Comparison of ENCODE assay signal across 8 cellular contexts in the genomic region with DNA sequence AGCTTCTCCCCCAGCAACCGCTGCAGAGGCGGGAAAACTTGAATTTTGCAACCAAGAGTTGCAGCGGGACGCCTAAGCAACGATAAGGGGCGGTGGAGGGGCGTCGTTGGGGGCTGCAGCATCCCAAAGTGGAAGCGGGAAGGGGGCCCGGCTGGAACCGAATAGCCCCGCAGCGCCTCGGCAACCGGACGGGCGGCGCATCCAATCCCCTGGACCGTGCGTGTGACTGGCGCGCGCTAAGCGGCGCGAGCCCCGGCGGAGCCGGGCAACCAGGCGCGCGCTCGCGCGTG. TPM values are rescaled to one million over a fixed set of nuclear protein-coding genes. Genes with fewer than 3 reads are reported as not detected.
DNase-seq lines count a peak whose midpoint lies in the region; ATAC-seq, FAIRE-seq and TF ChIP-seq lines count a peak whose summit lies in the region.

No MANE protein-coding gene starts in this region.

- peak overlapping the region; percentile 87 for H3K4me3 Mint-ChIP-seq in activated CD4-positive, alpha-beta T cell treated with anti-CD3 and anti-CD28 coated beads, Interleukin-2, amount 10 ng/mL, durations not matched to agents 7 days and 5 days
- peak overlapping the region; percentile 88 for H3K4me3 Mint-ChIP-seq in activated CD8-positive, alpha-beta T cell treated with anti-CD3 and anti-CD28 coated beads, Interleukin-2, amount 10 ng/mL, durations not matched to agents 7 days and 5 days

- no peaks in the 10 kb centered on the region for H3K27me3 Mint-ChIP-seq in activated CD4-positive, alpha-beta T cell treated with anti-CD3 and anti-CD28 coated beads, Interleukin-2, amount 10 ng/mL, durations not matched to agents 7 days and 5 days
- no peaks in the 10 kb centered on the region for H3K27me3 Mint-ChIP-seq in activated CD8-positive, alpha-beta T cell treated with anti-CD3 and anti-CD28 coated beads, Interleukin-2, amount 10 ng/mL, durations not matched to agents 7 days and 5 days (ENCODE audit: low read depth)

- H3K36me3 Mint-ChIP-seq in activated CD4-positive, alpha-beta T cell treated with anti-CD3 and anti-CD28 coated beads, Interleukin-2, amount 10 ng/mL, durations not matched to agents 7 days and 5 days (ENCODE audit: low read depth): no peaks in the 10 kb centered on the region
- peaks cover 2% of the 10 kb centered on the region for H3K36me3 Mint-ChIP-seq in activated CD8-positive, alpha-beta T cell treated with anti-CD3 and anti-CD28 coated beads, Interleukin-2, amount 10 ng/mL, durations not matched to agents 7 days and 5 days (ENCODE audit: low read depth)

- peaks cover 57% of the 10 kb centered on the region for H3K4me1 ChIP-seq in keratinocyte (ENCODE audit: control insufficient read depth, extremely low read depth, insufficient read depth, low read length)
- peaks cover 9 to 30% of the 10 kb centered on the region in 2 donors for H3K4me1 ChIP-seq in thoracic aorta (ENCODE audit: control insufficient read depth in 1 of 2, low read depth in 2 of 2)

- peak overlapping the region; percentile 56 for H2AFZ ChIP-seq in keratinocyte (ENCODE audit: control insufficient read depth, low read length)

- no peaks in the 10 kb centered on the region for H4K20me1 ChIP-seq in keratinocyte (ENCODE audit: control insufficient read depth, extremely low read depth, insufficient read depth, low read length)

- dilution Hi-C loops in keratinocyte (cut with MboI; ENCODE audit: extremely low pct_ligation_motif_present, low sequenced_read_pairs): loop anchor here (10.0 kb wide), 1 partner anchor 66 kb away; no protein-coding TSS in a partner anchor

- no peak for FAIRE-seq in keratinocyte (lab: Jason Lieb, UNC)

- peak overlapping the region; percentile 83 for H3K27ac Mint-ChIP-seq in activated CD4-positive, alpha-beta T cell treated with anti-CD3 and anti-CD28 coated beads, Interleukin-2, amount 10 ng/mL, durations not matched to agents 7 days and 5 days
- peak overlapping the region; percentile 72 for H3K27ac Mint-ChIP-seq in activated CD8-positive, alpha-beta T cell treated with anti-CD3 and anti-CD28 coated beads, Interleukin-2, amount 10 ng/mL, durations not matched to agents 7 days and 5 days

- no peaks in the 10 kb centered on the region for H3K9me1 ChIP-seq in keratinocyte (ENCODE audit: control insufficient read depth, extremely low read depth, insufficient read depth, low read length)

- peaks cover 0 to 3% of the 10 kb centered on the region in 2 experiments for H3K36me3 ChIP-seq in keratinocyte (ENCODE audit: control insufficient read depth in 2 of 2, extremely low read depth in 1 of 2, insufficient read depth in 2 of 2, low read length in 2 of 2)
- no peaks in the 10 kb centered on the region for H3K36me3 ChIP-seq in thoracic aorta

- peak overlapping the region; percentile 69 for H3K9ac ChIP-seq in keratinocyte (ENCODE audit: control insufficient read depth, extremely low read depth, insufficient read depth, low read length)

- POLR2A ChIA-PET in activated CD4-positive, alpha-beta T cell treated with anti-CD3 and anti-CD28 coated beads, Interleukin-2, amount 10 ng/mL, durations not matched to agents 7 days and 5 days (lab: Charles Lee): no interaction called here
- POLR2A ChIA-PET in activated CD8-positive, alpha-beta T cell treated with anti-CD3 and anti-CD28 coated beads, Interleukin-2, amount 10 ng/mL, durations not matched to agents 7 days and 5 days (lab: Charles Lee): interaction anchor here (0.8 to 1.0 kb wide), 2 partner anchors 9 to 227 kb away, joined by 3 to 4 read pairs; partner anchors contain the start of gene DPM1

- H3K27ac ChIP-seq in keratinocyte (ENCODE audit: control insufficient read depth, insufficient read depth, low read length) (peak overlapping the region; percentile 98), thoracic aorta (peak overlapping the region; percentile 74 to 78)

- H3K4me3 ChIP-seq in keratinocyte (ENCODE audit: control insufficient read depth in 2 of 3, extremely low read depth in 1 of 3, insufficient read depth in 2 of 3, low read depth in 1 of 3, low read length in 3 of 3) (peak overlapping the region; percentile 42 to 66 (median 63)), thoracic aorta (peak overlapping the region; percentile 91)

- peak overlapping the region; percentile 91 for H3K4me2 ChIP-seq in keratinocyte (ENCODE audit: control insufficient read depth, extremely low read depth, insufficient read depth, low read depth, low read length)

- H3K4me1 Mint-ChIP-seq in activated CD4-positive, alpha-beta T cell treated with anti-CD3 and anti-CD28 coated beads, Interleukin-2, amount 10 ng/mL, durations not matched to agents 7 days and 5 days: peaks cover 24% of the 10 kb centered on the region
- H3K4me1 Mint-ChIP-seq in activated CD8-positive, alpha-beta T cell treated with anti-CD3 and anti-CD28 coated beads, Interleukin-2, amount 10 ng/mL, durations not matched to agents 7 days and 5 days (ENCODE audit: low read depth): peaks cover 20% of the 10 kb centered on the region

- ATAC-seq in activated CD8-positive, alpha-beta T cell treated with anti-CD3 and anti-CD28 coated beads, Interleukin-2, amount 10 ng/mL, durations not matched to agents 7 days and 5 days: no peak
- ATAC-seq in thoracic aorta (ENCODE audit: insufficient number of reproducible peaks, low FRiP score, low read depth) (no peak), HG03571 (IDR thresholded peaks at IDR 0.05; ENCODE audit: unreplicated experiment) (no peak)

- no peaks in the 10 kb centered on the region for H3K27me3 ChIP-seq in keratinocyte (ENCODE audit: control insufficient read depth, extremely low read depth, insufficient read depth, low read length)
- H3K27me3 ChIP-seq in thoracic aorta (replicated peaks; ENCODE audit: insufficient read depth): no peaks in the 10 kb centered on the region

- CTCF ChIA-PET in activated CD4-positive, alpha-beta T cell treated with anti-CD3 and anti-CD28 coated beads, Interleukin-2, amount 10 ng/mL, durations not matched to agents 7 days and 5 days (lab: Charles Lee): interaction anchor here (1.0 kb wide), 1 partner anchor 60 kb away, joined by 3 read pairs; no protein-coding TSS in a partner anchor
- CTCF ChIA-PET in activated CD8-positive, alpha-beta T cell treated with anti-CD3 and anti-CD28 coated beads, Interleukin-2, amount 10 ng/mL, durations not matched to agents 7 days and 5 days (lab: Charles Lee): interaction anchor here (1.0 to 3.1 kb wide), 2 partner anchors 19 to 199 kb away, joined by 3 to 15 read pairs; no protein-coding TSS in a partner anchor

- TF ChIP-seq CTCF in keratinocyte (optimal IDR thresholded peaks at IDR 0.05 in 1 of 3, IDR thresholded peaks at IDR 0.05 in 1 of 3, conservative IDR thresholded peaks at IDR 0.05 in 1 of 3; ENCODE audit: extremely low read depth in 1 of 3, insufficient read depth in 2 of 3, low read length in 3 of 3) (no peak), thoracic aorta (IDR thresholded peaks at IDR 0.05) (no peak)

- peaks cover 43% of the 10 kb centered on the region for H3K79me2 ChIP-seq in keratinocyte (ENCODE audit: control insufficient read depth, insufficient read depth, low read length)

- H3K9me3 Mint-ChIP-seq in activated CD4-positive, alpha-beta T cell treated with anti-CD3 and anti-CD28 coated beads, Interleukin-2, amount 10 ng/mL, durations not matched to agents 7 days and 5 days: no peaks in the 10 kb centered on the region
- H3K9me3 Mint-ChIP-seq in activated CD8-positive, alpha-beta T cell treated with anti-CD3 and anti-CD28 coated beads, Interleukin-2, amount 10 ng/mL, durations not matched to agents 7 days and 5 days (ENCODE audit: insufficient read depth): no peaks in the 10 kb centered on the region

- no peaks in the 10 kb centered on the region for H3K9me3 ChIP-seq in keratinocyte (ENCODE audit: control insufficient read depth, low read depth, low read length)
- H3K9me3 ChIP-seq in thoracic aorta: no peaks in the 10 kb centered on the region

- DNase-seq in activated CD4-positive, alpha-beta T cell treated with anti-CD3 and anti-CD28 coated beads, Interleukin-2, amount 10 ng/mL, durations not matched to agents 7 days and 5 days: no peak
- no peak for DNase-seq in activated CD4-positive, alpha-beta T cell treated with anti-CD3 and anti-CD28 coated beads, Interleukin-2, amount 50 U/mL, for 1 hour
- no peak for DNase-seq in activated CD8-positive, alpha-beta T cell treated with anti-CD3 and anti-CD28 coated beads, Interleukin-2, amount 10 ng/mL, durations not matched to agents 7 days and 5 days
- no peak for DNase-seq in keratinocyte (ENCODE audit: low read depth, low spot score)
- DNase-seq in thoracic aorta (ENCODE audit: low spot score): no peak
- DNase-seq in putamen (ENCODE audit: low spot score): no peak
- DNase-seq in NCI-H1105 treated with DMSO at 0.1 percent for 48 hours (lab: John Stamatoyannopoulos, UW): no peak

RNA-seq across cellular contexts. Expression of gene PARD6B, which starts 0.7 kb away (rescaled TPM):
- 1 to 10 TPM; 4.2 to 4.4 TPM for total RNA-seq in activated CD4-positive, alpha-beta T cell treated with anti-CD3 and anti-CD28 coated beads, Interleukin-2, amount 10 ng/mL, durations not matched to agents 7 days and 5 days
- 1 to 10 TPM; 4.3 to 6.0 TPM for total RNA-seq in activated CD8-positive, alpha-beta T cell treated with anti-CD3 and anti-CD28 coated beads, Interleukin-2, amount 10 ng/mL, durations not matched to agents 7 days and 5 days
- polyA plus RNA-seq in keratinocyte: 1.4 to 2.0 TPM (median 1.4 TPM) in 3 replicates
- 9.9 TPM for polyA plus RNA-seq in keratinocyte (2011; ENCODE audit: low read depth)
- 0.30 and 1.1 TPM in 2 replicates for polyA plus RNA-seq in keratinocyte (2011; cell fraction: cytosol; rRNA removed)
- polyA plus RNA-seq in keratinocyte (2011; cell fraction: nucleus; rRNA removed): 2.0 and 2.9 TPM in 2 replicates
- 1.1 and 9.7 TPM in 2 replicates for polyA plus RNA-seq in keratinocyte (2012; ENCODE audit: low replicate concordance)
- polyA minus RNA-seq in keratinocyte: 1.8 to 4.9 TPM (median 2.5 TPM) in 3 replicates
- polyA minus RNA-seq in keratinocyte (2011; cell fraction: cytosol; rRNA and poly(A)+ RNA removed): 1.5 TPM
- 2.5 and 4.3 TPM in 2 replicates for polyA minus RNA-seq in keratinocyte (2011; cell fraction: nucleus; rRNA and poly(A)+ RNA removed)
- 10 to 100 TPM in 1 of 2 donors, 1 to 10 TPM in 1; 2.8 to 10.7 TPM for total RNA-seq in thoracic aorta

RNA-seq across cellular contexts. Expression of gene RIPOR3, which starts 39.4 kb away (rescaled TPM):
- not detected for total RNA-seq in activated CD4-positive, alpha-beta T cell treated with anti-CD3 and anti-CD28 coated beads, Interleukin-2, amount 10 ng/mL, durations not matched to agents 7 days and 5 days
- not detected for total RNA-seq in activated CD8-positive, alpha-beta T cell treated with anti-CD3 and anti-CD28 coated beads, Interleukin-2, amount 10 ng/mL, durations not matched to agents 7 days and 5 days
- polyA plus RNA-seq in keratinocyte: 0.10 to 0.40 TPM (median 0.10 TPM) in 3 replicates
- 0.42 TPM for polyA plus RNA-seq in keratinocyte (2011; ENCODE audit: low read depth)
- polyA plus RNA-seq in keratinocyte (2011; cell fraction: cytosol; rRNA removed): 0.05 and 0.06 TPM in 2 replicates
- 0.43 and 0.44 TPM in 2 replicates for polyA plus RNA-seq in keratinocyte (2011; cell fraction: nucleus; rRNA removed)
- polyA plus RNA-seq in keratinocyte (2012; ENCODE audit: low replicate concordance): 0.22 and 1.2 TPM in 2 replicates
- 0.10 to 0.72 TPM in 2 of 3 replicates, not detected in the other for polyA minus RNA-seq in keratinocyte
- not detected for polyA minus RNA-seq in keratinocyte (2011; cell fraction: cytosol; rRNA and poly(A)+ RNA removed)
- polyA minus RNA-seq in keratinocyte (2011; cell fraction: nucleus; rRNA and poly(A)+ RNA removed): 0.11 and 0.31 TPM in 2 replicates
- total RNA-seq in thoracic aorta: 1 to 10 TPM; 4.5 to 8.4 TPM

Comparison
In these comparisons a context has a peak if more than half of its experiments do, and no peak if none do; other contexts are left out.
1. RNA of gene RIPOR3, which starts 39.4 kb away (total RNA-seq): 4.5 to 8.4 TPM in thoracic aorta; not detected in activated CD4-positive, alpha-beta T cell treated with anti-CD3 and anti-CD28 coated beads, Interleukin-2, amount 10 ng/mL, durations not matched to agents 7 days and 5 days and not detected in activated CD8-positive, alpha-beta T cell treated with anti-CD3 and anti-CD28 coated beads, Interleukin-2, amount 10 ng/mL, durations not matched to agents 7 days and 5 days; every median in the first group is over 4 times any median in the second.